23 cellular contexts compared by ENCODE assay signal in the genomic region with DNA sequence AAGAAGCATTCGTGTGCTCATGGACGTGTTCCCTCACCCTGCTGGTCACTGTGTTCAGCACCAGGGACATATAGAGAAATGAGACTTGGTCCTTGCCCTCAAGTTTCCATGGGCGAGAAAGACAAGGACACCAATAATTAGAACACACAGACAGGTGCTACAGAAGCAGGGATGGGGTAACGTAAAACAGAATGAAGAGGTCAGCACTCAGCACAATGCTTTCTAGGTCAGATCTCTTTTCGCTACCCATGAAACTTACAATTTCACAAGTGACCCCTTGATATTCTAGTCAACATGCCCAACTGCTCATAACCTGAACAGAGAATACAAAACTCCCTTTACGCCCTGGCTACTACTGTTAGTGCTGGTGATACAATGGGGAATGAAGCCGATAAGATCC. TPM values are rescaled to one million over a fixed set of nuclear protein-coding genes. Genes with fewer than 3 reads are reported as not detected.
A peak's percentile ranks its signal among the peaks of the same experiment; 100 is the strongest.
DNase-seq lines count a peak whose midpoint lies in the region; ATAC-seq and TF ChIP-seq lines count a peak whose summit lies in the region.
"Had no signal": no experiment of that assay in that cellular context is flagged by ENCODE, and none has a peak within 500 bp of the region (broad histone marks: within the 10 kb centered on the region; RNA-seq: fewer than 3 reads in every experiment).

No MANE protein-coding gene starts in this region.

- H3K4me1 Mint-ChIP-seq in T-helper 2 cell treated with Interferon-gamma antibody and Interleukin-4, amounts not matched to agents 5 μg/mL and 100 μg/mL, for 36 hours (ENCODE audit: low read depth), result peaks cover 10% of the 10 kb centered on the region
- peaks cover 21% of the 10 kb centered on the region for H3K4me1 Mint-ChIP-seq in central memory CD8-positive, alpha-beta T cell
- H3K4me1 Mint-ChIP-seq: CD14-positive monocyte had no signal

- H3K9me3 ChIP-seq in parathyroid adenoma (ENCODE audit: control insufficient read depth, low read length), result no peaks in the 10 kb centered on the region
- H3K9me3 ChIP-seq in body of pancreas, result no peaks in the 10 kb centered on the region
- H3K9me3 ChIP-seq: A549; BE2C; BLaER1 treated with 17β-estradiol and CSF1 and Interleukin-3, amounts not matched to agents 10 nM and 100 nM had no signal

- no peaks in the 10 kb centered on the region for H3K27me3 Mint-ChIP-seq in T-helper 2 cell treated with Interferon-gamma antibody and Interleukin-4, amounts not matched to agents 5 μg/mL and 100 μg/mL, for 36 hours (ENCODE audit: low read depth)
- H3K27me3 Mint-ChIP-seq in central memory CD8-positive, alpha-beta T cell, result no peaks in the 10 kb centered on the region
- H3K27me3 Mint-ChIP-seq: CD4-positive, alpha-beta T cell; CD8-positive, alpha-beta memory T cell had no signal

- H3K4me3 ChIP-seq in parathyroid adenoma (ENCODE audit: low read depth, low read length) (no peak overlapping the region), body of pancreas (no peak overlapping the region)
- H3K4me3 ChIP-seq: A549; BLaER1 treated with 17β-estradiol and CSF1 and Interleukin-3, amounts not matched to agents 10 nM and 100 nM; GM12878; GM23248 had no signal

- H3K27ac ChIP-seq in parathyroid adenoma (peak overlapping the region; percentile 15), body of pancreas (no peak overlapping the region)
- H3K27ac ChIP-seq: A549; BLaER1 treated with 17β-estradiol and CSF1 and Interleukin-3, amounts not matched to agents 10 nM and 100 nM; GM23248 had no signal

- intact Hi-C loops in body of pancreas (cut with DNase I), result no loop called here

- no peak overlapping the region for H3K9ac ChIP-seq in parathyroid adenoma
- H3K9ac ChIP-seq: BLaER1 treated with 17β-estradiol and CSF1 and Interleukin-3, amounts not matched to agents 10 nM and 100 nM; GM23248 had no signal

- H3K79me2 ChIP-seq in parathyroid adenoma, result no peaks in the 10 kb centered on the region

- H3K4me2 ChIP-seq in parathyroid adenoma (ENCODE audit: low read length), result no peak overlapping the region
- H3K4me2 ChIP-seq: A549; BLaER1 treated with 17β-estradiol and CSF1 and Interleukin-3, amounts not matched to agents 10 nM and 100 nM had no signal

- no peak for TF ChIP-seq POLR2A in body of pancreas (IDR thresholded peaks at IDR 0.05)

- H3K4me1 ChIP-seq in parathyroid adenoma (peaks cover 31% of the 10 kb centered on the region), body of pancreas (no peaks in the 10 kb centered on the region)

- no peak overlapping the region for H3K4me3 Mint-ChIP-seq in T-helper 2 cell treated with Interferon-gamma antibody and Interleukin-4, amounts not matched to agents 5 μg/mL and 100 μg/mL, for 36 hours
- no peak overlapping the region for H3K4me3 Mint-ChIP-seq in central memory CD8-positive, alpha-beta T cell
- H3K4me3 Mint-ChIP-seq: CD14-positive monocyte; CD4-positive, alpha-beta T cell; CD8-positive, alpha-beta memory T cell; H9 had no signal

- H3K36me3 ChIP-seq in parathyroid adenoma (ENCODE audit: control insufficient read depth, insufficient read depth, low read length) (no peaks in the 10 kb centered on the region), body of pancreas (replicated peaks in 1 of 2; ENCODE audit: insufficient read depth in 1 of 2, low read depth in 2 of 2) (no peaks in the 10 kb centered on the region)
- H3K36me3 ChIP-seq: BE2C; BLaER1 treated with 17β-estradiol and CSF1 and Interleukin-3, amounts not matched to agents 10 nM and 100 nM had no signal

- H2AFZ ChIP-seq in parathyroid adenoma, result peak overlapping the region; percentile 22
- H2AFZ ChIP-seq: GM23248 had no signal

- H3K9me3 Mint-ChIP-seq in T-helper 2 cell treated with Interferon-gamma antibody and Interleukin-4, amounts not matched to agents 5 μg/mL and 100 μg/mL, for 36 hours, result no peaks in the 10 kb centered on the region
- no peaks in the 10 kb centered on the region for H3K9me3 Mint-ChIP-seq in central memory CD8-positive, alpha-beta T cell
- H3K9me3 Mint-ChIP-seq: CD14-positive monocyte; CD4-positive, alpha-beta T cell; CD8-positive, alpha-beta memory T cell; H9 had no signal

- no peak for ATAC-seq in central memory CD8-positive, alpha-beta T cell (replicated peaks; ENCODE audit: extremely low read depth, poor library complexity, severe bottlenecking)
- no peak for ATAC-seq in body of pancreas
- ATAC-seq: A549, GM12878, HCT116 had no signal

- TF ChIP-seq CTCF in parathyroid adenoma (IDR thresholded peaks at IDR 0.05) (no peak), body of pancreas (IDR thresholded peaks at IDR 0.05) (no peak)

- WGBS in body of pancreas, 2 donors, result 88 to 90% methylated on average over 7 of the region's 7 CpGs

- DNase-seq in T-helper 2 cell treated with Interferon-gamma antibody and Interleukin-4, amounts not matched to agents 5 μg/mL and 100 μg/mL, for 36 hours (ENCODE audit: low spot score), result no peak
- DNase-seq in T-helper 2 cell (no peak), OCI-M1 (lab: John Stamatoyannopoulos, UW) (no peak), body of pancreas (no peak), DMS79 (lab: John Stamatoyannopoulos, UW) (no peak)
- DNase-seq in central memory CD8-positive, alpha-beta T cell (ENCODE audit: low spot score in 2 of 2), result no peak
- DNase-seq: 8988T; ACHN; AML-193; BE2C; CD4-positive, alpha-beta T cell; CD8-positive, alpha-beta memory T cell; DMS53; DND-41; GDM1; GM23248; H9 had no signal

- H3K27me3 ChIP-seq in parathyroid adenoma (ENCODE audit: control insufficient read depth, insufficient read depth, low read length) (no peaks in the 10 kb centered on the region), body of pancreas (no peaks in the 10 kb centered on the region)
- H3K27me3 ChIP-seq: BE2C; BLaER1 treated with 17β-estradiol and CSF1 and Interleukin-3, amounts not matched to agents 10 nM and 100 nM had no signal

- peak overlapping the region; percentile 7 for H3K27ac Mint-ChIP-seq in T-helper 2 cell treated with Interferon-gamma antibody and Interleukin-4, amounts not matched to agents 5 μg/mL and 100 μg/mL, for 36 hours
- peak overlapping the region; percentile 8 for H3K27ac Mint-ChIP-seq in central memory CD8-positive, alpha-beta T cell (ENCODE audit: low read depth)
- H3K27ac Mint-ChIP-seq: CD14-positive monocyte; CD4-positive, alpha-beta T cell; CD8-positive, alpha-beta memory T cell had no signal

- no peaks in the 10 kb centered on the region for H3K36me3 Mint-ChIP-seq in T-helper 2 cell treated with Interferon-gamma antibody and Interleukin-4, amounts not matched to agents 5 μg/mL and 100 μg/mL, for 36 hours (ENCODE audit: low read depth)
- H3K36me3 Mint-ChIP-seq in central memory CD8-positive, alpha-beta T cell (ENCODE audit: insufficient read depth), result peaks cover 7% of the 10 kb centered on the region
- H3K36me3 Mint-ChIP-seq: CD14-positive monocyte had no signal

RNA-seq across cellular contexts. Expression of gene ANK3, which starts 6.0 kb away (rescaled TPM):
- total RNA-seq in body of pancreas, result 100 to 1,000 TPM in 1 of 2 donors, 10 to 100 TPM in 1; 41.0 to 113 TPM
